Comparison of ENCODE assay signal across 8 cellular contexts in the genomic region with DNA sequence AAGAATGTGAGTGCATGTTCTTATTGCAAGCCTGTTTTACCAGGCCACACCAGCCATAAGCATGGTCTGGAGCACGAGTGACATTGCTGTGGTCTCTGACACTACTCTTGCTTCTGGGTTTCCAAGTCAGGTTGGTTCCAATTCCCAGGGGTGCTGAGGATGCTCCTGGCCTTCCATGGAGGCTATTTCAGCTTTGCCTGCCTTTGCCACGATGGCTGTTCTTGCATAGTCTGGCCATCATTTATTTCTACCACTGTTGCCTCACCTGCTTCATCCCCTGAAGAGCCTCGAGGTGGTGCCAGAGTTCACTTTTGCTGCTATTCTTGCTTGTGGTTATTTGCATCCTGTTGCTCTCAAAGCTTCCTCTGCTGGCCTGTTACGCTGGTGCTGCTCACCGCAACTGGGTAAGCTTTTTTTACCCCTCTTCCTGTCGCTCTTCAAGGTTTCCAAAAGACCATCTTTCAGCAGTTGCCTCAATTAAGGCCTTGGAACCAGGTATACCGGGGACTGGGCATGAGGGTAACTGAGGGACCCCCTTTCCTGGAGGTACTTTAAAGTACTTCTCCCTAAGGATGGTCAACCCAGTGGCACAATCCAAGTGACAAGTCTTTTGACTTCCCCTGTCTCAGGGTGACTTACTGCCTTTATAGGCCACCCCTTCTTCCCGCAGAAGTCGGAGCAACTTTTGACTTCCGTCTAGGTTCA.
A peak's percentile ranks its signal among the peaks of the same experiment; 100 is the strongest.
DNase-seq lines count a peak whose midpoint lies in the region; ATAC-seq and TF ChIP-seq lines count a peak whose summit lies in the region.

No MANE protein-coding gene starts in this region.

- DNase-seq in SHP77 (lab: John Stamatoyannopoulos, UW) (peak; percentile 40 to 43), SHP77 treated with DMSO at 0.1 percent for 48 hours (lab: John Stamatoyannopoulos, UW) (no peak), NCI-H1105 treated with DMSO at 0.1 percent for 48 hours (lab: John Stamatoyannopoulos, UW) (peak; percentile 58), dermis microvascular lymphatic vessel endothelial cell (ENCODE audit: low read depth in 2 of 2) (peak; percentile 51 to 58), myocyte (ENCODE audit: low read depth) (peak; percentile 38), stomach (peak; percentile 34)
- DNase-seq in activated CD4-positive, alpha-beta T cell treated with anti-CD3 and anti-CD28 coated beads for 4 hours: peak; percentile 69

- peaks cover 0 to 20% (median 12%) of the 10 kb centered on the region in 4 donors for H3K36me3 ChIP-seq in stomach

- no peak overlapping the region for H3K4me3 ChIP-seq in stomach

- H3K27me3 ChIP-seq in stomach: no peaks in the 10 kb centered on the region

- WGBS in stomach, 5 donors: 44 to 54% (median 53%) methylated on average over 10 of the region's 10 CpGs

- no peak for TF ChIP-seq EP300 in stomach (IDR thresholded peaks at IDR 0.05)

- peak overlapping the region; percentile 5 to 62 (median 48) for H3K27ac ChIP-seq in stomach

- TF ChIP-seq CTCF in stomach (IDR thresholded peaks at IDR 0.05): peak in 5 of 7 experiments; percentile 34 to 80 (median 50)

- no peaks in the 10 kb centered on the region for H3K4me1 ChIP-seq in stomach

- peak; percentile 100 for ATAC-seq in HG02759 (IDR thresholded peaks at IDR 0.05; ENCODE audit: unreplicated experiment)

- TF ChIP-seq POLR2A in stomach (IDR thresholded peaks at IDR 0.05): no peak

- intact Hi-C loops in stomach (cut with DNase I; ENCODE audit: low total_unique reads): loop anchor here (5.0 kb wide), 1 partner anchor 333 kb away; no protein-coding TSS in a partner anchor

- H3K9me3 ChIP-seq in stomach: no peaks in the 10 kb centered on the region
